Comparison of ENCODE assay signal across 11 cellular contexts in the genomic region with DNA sequence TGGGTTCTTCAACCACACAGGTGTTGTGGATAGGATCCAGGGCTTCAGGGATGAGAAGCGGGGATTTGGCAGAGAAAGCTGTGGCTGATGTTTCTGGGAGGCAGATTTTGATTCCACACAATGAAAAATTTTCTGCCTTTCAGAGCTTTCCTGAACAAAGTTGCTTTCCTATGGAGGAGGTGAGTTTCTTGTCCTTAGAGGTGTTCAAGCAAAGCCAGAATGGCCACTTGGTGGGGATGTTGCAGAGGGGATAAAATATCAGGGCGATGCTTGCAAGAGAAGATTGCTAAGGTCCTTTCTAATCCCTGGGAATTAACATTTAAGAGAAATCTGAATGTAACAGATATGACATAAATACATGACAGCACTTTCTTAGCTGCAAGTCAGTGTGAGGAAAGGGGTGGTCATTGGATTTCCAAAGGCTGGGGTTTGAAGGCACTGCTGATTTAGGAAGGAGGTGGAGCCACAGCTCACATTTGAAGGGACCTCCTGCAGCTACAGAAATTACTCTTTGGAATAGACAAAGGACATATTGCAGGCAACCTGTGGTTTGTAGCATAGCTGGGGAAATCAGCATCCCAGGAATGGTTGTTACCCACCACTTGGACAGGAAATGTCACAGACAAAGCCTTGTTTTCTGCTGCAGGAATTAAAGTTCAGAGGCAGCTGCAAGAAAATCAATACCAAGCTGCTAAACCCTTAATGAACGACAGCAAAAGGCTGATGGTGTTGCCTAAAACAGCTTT.
A peak's percentile ranks its signal among the peaks of the same experiment; 100 is the strongest.
DNase-seq lines count a peak whose midpoint lies in the region; ATAC-seq, FAIRE-seq and TF ChIP-seq lines count a peak whose summit lies in the region.
"Had no signal": no experiment of that assay in that cellular context is flagged by ENCODE, and none has a peak within 500 bp of the region (broad histone marks: within the 10 kb centered on the region; RNA-seq: fewer than 3 reads in every experiment).

No MANE protein-coding gene starts in this region.

- H3K9me3 ChIP-seq in OCI-LY7 (ENCODE audit: low read length) (no peaks in the 10 kb centered on the region), ascending aorta (no peaks in the 10 kb centered on the region)
- H3K9me3 ChIP-seq: stomach had no signal

- peak; percentile 48 for FAIRE-seq in D721Med (lab: Jason Lieb, UNC)
- FAIRE-seq: frontal cortex had no signal

- H4K20me1 ChIP-seq in OCI-LY7 (ENCODE audit: insufficient read depth, low read length), result no peaks in the 10 kb centered on the region

- H2AFZ ChIP-seq in OCI-LY7 (ENCODE audit: low read length), result no peak overlapping the region

- H3K27me3 ChIP-seq in H7 (ENCODE audit: control insufficient read depth, insufficient read depth, low read length) (no peaks in the 10 kb centered on the region), ascending aorta (no peaks in the 10 kb centered on the region)

- H3K4me3 ChIP-seq in H7 (ENCODE audit: insufficient read depth, low read depth, low read length) (no peak overlapping the region), OCI-LY7 (ENCODE audit: low read depth, low read length, poor library complexity, severe bottlenecking) (no peak overlapping the region), ascending aorta (no peak overlapping the region)
- H3K4me3 ChIP-seq: stomach had no signal

- H3K36me3 ChIP-seq in H7 (replicated peaks; ENCODE audit: control insufficient read depth, insufficient read depth, low read length), result no peaks in the 10 kb centered on the region
- no peaks in the 10 kb centered on the region for H3K36me3 ChIP-seq in OCI-LY7 (ENCODE audit: insufficient read depth, low read length)
- no peaks in the 10 kb centered on the region for H3K36me3 ChIP-seq in ascending aorta
- H3K36me3 ChIP-seq: stomach had no signal

- no peaks in the 10 kb centered on the region for H3K79me2 ChIP-seq in OCI-LY7 (ENCODE audit: insufficient read depth, low read depth, low read length)

- TF ChIP-seq CTCF in D721Med (IDR thresholded peaks at IDR 0.05; ENCODE audit: insufficient read depth, missing control alignments), result peak; percentile 74
- peak; percentile 58 for TF ChIP-seq CTCF in OCI-LY7 (conservative IDR thresholded peaks at IDR 0.05; ENCODE audit: low read length)
- TF ChIP-seq CTCF in ascending aorta (IDR thresholded peaks at IDR 0.05), result no peak

- CTCF ChIA-PET in OCI-LY7 (lab: Charles Lee; ENCODE audit: unreplicated experiment), result interaction anchor here (1.0 kb wide), 1 partner anchor 12 kb away, joined by 3 read pairs; no protein-coding TSS in a partner anchor

- H3K9me2 ChIP-seq in OCI-LY7 (ENCODE audit: insufficient read depth, low read length), result no peaks in the 10 kb centered on the region

- intact Hi-C loops in OCI-LY7 (cut with micrococcal nuclease; ENCODE audit: unreplicated experiment) (no loop called here), ascending aorta (cut with DNase I) (no loop called here)

- H3K4me1 ChIP-seq in OCI-LY7 (ENCODE audit: insufficient read depth, low read length, poor library complexity, severe bottlenecking) (no peaks in the 10 kb centered on the region), ascending aorta (no peaks in the 10 kb centered on the region)
- H3K4me1 ChIP-seq: stomach had no signal

- H3K27ac ChIP-seq in OCI-LY7 (ENCODE audit: low read depth, low read length, poor library complexity, severe bottlenecking), result no peak overlapping the region
- no peak overlapping the region for H3K27ac ChIP-seq in ascending aorta
- H3K27ac ChIP-seq: stomach had no signal

- no peak for ATAC-seq in HG02884 (IDR thresholded peaks at IDR 0.05; ENCODE audit: unreplicated experiment)
- no peak for ATAC-seq in GM21390 (IDR thresholded peaks at IDR 0.05; ENCODE audit: unreplicated experiment)

- POLR2A ChIA-PET in OCI-LY7 (lab: Charles Lee), result interaction anchor here (0.5 kb wide), 1 partner anchor 10 kb away, joined by 3 read pairs; no protein-coding TSS in a partner anchor

- no peak overlapping the region for H3K4me2 ChIP-seq in OCI-LY7 (ENCODE audit: low read length)

- DNase-seq in D721Med (ENCODE audit: insufficient read length, low spot score) (peak; percentile 45), H7 (peak; percentile 21), OCI-LY7 (ENCODE audit: low spot score) (peak; percentile 4), iPS-NIHi11 (ENCODE audit: low spot score) (peak; percentile 33), AG20443 (ENCODE audit: low spot score) (no peak), ascending aorta (ENCODE audit: low spot score in 2 of 2) (no peak)
- DNase-seq: NCI-H1048, stomach had no signal

- BruUV-seq in OCI-LY7 (replicated peaks; lab: Mats Ljungman, UMichigan), result no TSS peak

Comparison
In these comparisons a context has a peak if more than half of its experiments do, and no peak if none do; other contexts are left out.
1. DNase-seq: peak in D721Med (single experiment), H7 (single experiment), OCI-LY7 (single experiment) and iPS-NIHi11 (single experiment); none in AG20443 (single experiment) and ascending aorta (0 of 2).
2. CTCF ChIP-seq: peak in D721Med (single experiment) and OCI-LY7 (single experiment); none in ascending aorta (0 of 3).